ENCODE assay signal across 8 cellular contexts in genomic region chr4:89837385-89837995, GRCh38. TPM values are rescaled to one million over a fixed set of nuclear protein-coding genes. Genes with fewer than 3 reads are reported as not detected.
A peak's percentile ranks its signal among the peaks of the same experiment; 100 is the strongest.
DNase-seq lines count a peak whose midpoint lies in the region; ATAC-seq and TF ChIP-seq lines count a peak whose summit lies in the region.

No MANE protein-coding gene starts in this region.

- H3K4me1 ChIP-seq in parathyroid adenoma: no peaks in the 10 kb centered on the region

- peaks cover 5% of the 10 kb centered on the region for H3K27me3 ChIP-seq in parathyroid adenoma (ENCODE audit: control insufficient read depth, insufficient read depth, low read length)

- TF ChIP-seq CTCF in parathyroid adenoma (IDR thresholded peaks at IDR 0.05): no peak

- intact Hi-C loops in left ventricle myocardium superior (cut with micrococcal nuclease): no loop called here

- no peaks in the 10 kb centered on the region for H3K36me3 ChIP-seq in parathyroid adenoma (ENCODE audit: control insufficient read depth, insufficient read depth, low read length)

- no peaks in the 10 kb centered on the region for H3K9me3 ChIP-seq in parathyroid adenoma (ENCODE audit: control insufficient read depth, low read length)

- peak; percentile 58 to 65 for DNase-seq in AML-193 (lab: John Stamatoyannopoulos, UW)
- peak; percentile 38 for DNase-seq in NCI-H446 treated with DMSO at 0.1 percent for 48 hours (lab: John Stamatoyannopoulos, UW)
- DNase-seq in left ventricle myocardium superior: no peak

- ATAC-seq in GM18498 (IDR thresholded peaks at IDR 0.05; ENCODE audit: unreplicated experiment) (peak; percentile 41), left ventricle myocardium superior (peak; percentile 70), HG02798 (IDR thresholded peaks at IDR 0.05; ENCODE audit: poor library complexity, unreplicated experiment) (no peak), HG02623 (IDR thresholded peaks at IDR 0.05; ENCODE audit: unreplicated experiment) (no peak)

- H3K27ac ChIP-seq in angular gyrus (ENCODE audit: low read depth, low read length) (peak overlapping the region; percentile 88), parathyroid adenoma (no peak overlapping the region)

- no peaks in the 10 kb centered on the region for H3K79me2 ChIP-seq in parathyroid adenoma

- H3K9ac ChIP-seq in parathyroid adenoma: no peak overlapping the region

- peak overlapping the region; percentile 61 for H3K4me2 ChIP-seq in parathyroid adenoma (ENCODE audit: low read length)

- H3K4me3 ChIP-seq in parathyroid adenoma (ENCODE audit: low read depth, low read length): peak overlapping the region; percentile 59

- peak overlapping the region; percentile 74 for H2AFZ ChIP-seq in parathyroid adenoma

RNA-seq across cellular contexts. Expression of gene SNCA, which starts 0.5 kb away (rescaled TPM):
- total RNA-seq in left ventricle myocardium superior: 4.6 TPM

RNA-seq across cellular contexts. Expression of gene MMRN1, which starts 57.2 kb away (rescaled TPM):
- total RNA-seq in left ventricle myocardium superior: 10.1 TPM

Comparison
In these comparisons a context has a peak if more than half of its experiments do, and no peak if none do; other contexts are left out.
1. ATAC-seq: peak in GM18498 (single experiment) and left ventricle myocardium superior (single experiment); none in HG02798 (single experiment) and HG02623 (single experiment).